In genomic region chr5:73373814-73374510, GRCh38 we compare ENCODE assay signal across 1 cellular context.
TF ChIP-seq lines count a peak whose summit lies in the region.

No MANE protein-coding gene starts in this region.

TF ChIP-seq in SK-N-SH treated with all-trans-retinoic acid at 6 μM for 48 hours, 23 proteins besides CTCF, POLR2A, EP300 and RAD21 (continued from another document):
- TF ChIP-seq TSHZ2 (CRISPR knock-in tag; IDR thresholded peaks at IDR 0.05), result no peak
